In genomic region chr21:41361053-41361785, GRCh38 we compare ENCODE assay signal across 10 cellular contexts. TPM values are rescaled to one million over a fixed set of nuclear protein-coding genes. Genes with fewer than 3 reads are reported as not detected.
DNase-seq lines count a peak whose midpoint lies in the region; ATAC-seq and TF ChIP-seq lines count a peak whose summit lies in the region.
"Had no signal": no experiment of that assay in that cellular context is flagged by ENCODE, and none has a peak within 500 bp of the region (broad histone marks: within the 10 kb centered on the region; RNA-seq: fewer than 3 reads in every experiment).

No MANE protein-coding gene starts in this region.

- H3K4me1 ChIP-seq in CD4-positive, alpha-beta memory T cell (ENCODE audit: insufficient read depth, low read length) = peaks cover 40% of the 10 kb centered on the region
- H3K4me1 ChIP-seq in duodenal mucosa (ENCODE audit: control insufficient read depth in 1 of 2, insufficient read depth in 2 of 2, low read length in 2 of 2) = peaks cover 43 to 44% of the 10 kb centered on the region in 2 donors
- H3K4me1 ChIP-seq in osteoblast (ENCODE audit: insufficient read depth, low read length) = peaks cover 10% of the 10 kb centered on the region

- POLR2A ChIA-PET in CD4-positive, alpha-beta memory T cell (lab: Charles Lee; ENCODE audit: partially characterized antibody) = interaction anchor here (0.9 to 5.8 kb wide), 8 partner anchors 10 to 565 kb away, joined by 3 to 67 read pairs (median 6); partner anchors contain the start of gene MX1

- H3K27ac ChIP-seq in CD4-positive, alpha-beta memory T cell (ENCODE audit: low read depth, low read length) = peak overlapping the region; percentile 93
- H3K27ac ChIP-seq in duodenal mucosa (ENCODE audit: low read depth, low read length) (peak overlapping the region; percentile 68), osteoblast (ENCODE audit: low read depth, low read length) (peak overlapping the region; percentile 68)

- peak overlapping the region; percentile 89 to 97 (median 94) for H3K4me3 Mint-ChIP-seq in CD4-positive, alpha-beta memory T cell

- no peak for TF ChIP-seq CTCF in osteoblast (IDR thresholded peaks at IDR 0.05; ENCODE audit: extremely low read depth, low read depth, low read length)

- peak overlapping the region; percentile 70 for H3K4me2 ChIP-seq in osteoblast (ENCODE audit: insufficient read depth, low read length)

- H3K36me3 ChIP-seq in CD4-positive, alpha-beta memory T cell (ENCODE audit: insufficient read depth, low read length) = peaks cover 13% of the 10 kb centered on the region
- peaks cover 0 to 6% of the 10 kb centered on the region in 2 donors for H3K36me3 ChIP-seq in duodenal mucosa (ENCODE audit: control insufficient read depth in 1 of 2, insufficient read depth in 2 of 2, low read length in 2 of 2)
- no peaks in the 10 kb centered on the region for H3K36me3 ChIP-seq in osteoblast (ENCODE audit: insufficient read depth, low read length)

- no peaks in the 10 kb centered on the region for H3K27me3 Mint-ChIP-seq in CD4-positive, alpha-beta memory T cell

- peaks cover 0 to 4% (median 0%) of the 10 kb centered on the region in 8 donors for H3K9me3 Mint-ChIP-seq in CD4-positive, alpha-beta memory T cell

- no peaks in the 10 kb centered on the region for H4K20me1 ChIP-seq in osteoblast (ENCODE audit: insufficient read depth, low read length)

- H3K9me3 ChIP-seq in CD4-positive, alpha-beta memory T cell (ENCODE audit: control insufficient read depth in 1 of 2, low read length in 2 of 2) = no peaks in the 10 kb centered on the region
- no peaks in the 10 kb centered on the region for H3K9me3 ChIP-seq in duodenal mucosa (ENCODE audit: control insufficient read depth in 1 of 2, low read length in 2 of 2)
- H3K9me3 ChIP-seq in osteoblast (ENCODE audit: low read depth, low read length) = no peaks in the 10 kb centered on the region

- intact Hi-C loops in CD4-positive, alpha-beta memory T cell (cut with micrococcal nuclease) = loop anchor here (5.0 kb wide), 1 partner anchor 701 kb away; no protein-coding TSS in a partner anchor

- H3K27ac Mint-ChIP-seq in CD4-positive, alpha-beta memory T cell = peak overlapping the region; percentile 99 to 100 (median 100)

- peak overlapping the region; percentile 27 to 91 for H3K4me3 ChIP-seq in CD4-positive, alpha-beta memory T cell (ENCODE audit: low read length in 2 of 2)
- H3K4me3 ChIP-seq in duodenal mucosa (ENCODE audit: low read depth in 1 of 2, low read length in 2 of 2) (peak overlapping the region; percentile 68 to 74), osteoblast (ENCODE audit: insufficient read depth, low read length) (peak overlapping the region; percentile 60)

- H2AFZ ChIP-seq in osteoblast (ENCODE audit: low read length) = no peak overlapping the region

- peak; percentile 12 for ATAC-seq in HG02884 (IDR thresholded peaks at IDR 0.05; ENCODE audit: unreplicated experiment)
- ATAC-seq in GM21529 (IDR thresholded peaks at IDR 0.05; ENCODE audit: unreplicated experiment) = no peak

- no peaks in the 10 kb centered on the region for H3K79me2 ChIP-seq in osteoblast (ENCODE audit: insufficient read depth, low read length)

- H3K27me3 ChIP-seq in CD4-positive, alpha-beta memory T cell (ENCODE audit: insufficient read depth, low read length) = no peaks in the 10 kb centered on the region
- no peaks in the 10 kb centered on the region for H3K27me3 ChIP-seq in duodenal mucosa (ENCODE audit: control insufficient read depth in 1 of 2, insufficient read depth in 2 of 2, low read length in 2 of 2)
- peaks cover 7% of the 10 kb centered on the region for H3K27me3 ChIP-seq in osteoblast (ENCODE audit: insufficient read depth, low read length)

- H3K36me3 Mint-ChIP-seq in CD4-positive, alpha-beta memory T cell = peaks cover 24 to 30% of the 10 kb centered on the region in 2 donors

- DNase-seq in CD4-positive, alpha-beta memory T cell = no peak
- DNase-seq in osteoblast (ENCODE audit: insufficient read length, low spot score, missing footprints) = no peak
- no peak for DNase-seq in kidney glomerular epithelial cell (lab: John Stamatoyannopoulos, UW)
- no peak for DNase-seq in pons (ENCODE audit: low spot score)
- DNase-seq in HCEC 1CT = no peak
- DNase-seq: NCI-H1436 treated with DMSO at 0.1 percent for 48 hours had no signal

- H3K9ac ChIP-seq in duodenal mucosa (ENCODE audit: low read depth in 1 of 2, low read length in 2 of 2) = peak overlapping the region; percentile 72 to 87

- peaks cover 33 to 54% (median 49%) of the 10 kb centered on the region in 4 donors for H3K4me1 Mint-ChIP-seq in CD4-positive, alpha-beta memory T cell

- CTCF ChIA-PET in CD4-positive, alpha-beta memory T cell (lab: Charles Lee; ENCODE audit: partially characterized antibody) = interaction anchor here (1.2 to 2.6 kb wide), 4 partner anchors 8 to 78 kb away, joined by 3 to 8 read pairs (median 7); no protein-coding TSS in a partner anchor

RNA-seq across cellular contexts. Expression of gene MX2, which starts 0.6 kb away (rescaled TPM):
- 100 to 1,000 TPM in 1 of 2 experiments, 10 to 100 TPM in 1; 98.7 to 107 TPM for total RNA-seq in CD4-positive, alpha-beta memory T cell
- 10 to 100 TPM; 29.6 to 46.9 TPM for polyA plus RNA-seq in CD4-positive, alpha-beta memory T cell
- total RNA-seq in osteoblast = 12.4 and 14.5 TPM in 2 replicates

RNA-seq across cellular contexts. Expression of gene FAM3B, which starts 44.6 kb away (rescaled TPM):
- total RNA-seq in CD4-positive, alpha-beta memory T cell = not detected
- polyA plus RNA-seq in CD4-positive, alpha-beta memory T cell = not detected
- total RNA-seq in osteoblast = not detected in 2 replicates
- total RNA-seq: myocyte had no signal
